8 cellular contexts compared by ENCODE assay signal in the genomic region with DNA sequence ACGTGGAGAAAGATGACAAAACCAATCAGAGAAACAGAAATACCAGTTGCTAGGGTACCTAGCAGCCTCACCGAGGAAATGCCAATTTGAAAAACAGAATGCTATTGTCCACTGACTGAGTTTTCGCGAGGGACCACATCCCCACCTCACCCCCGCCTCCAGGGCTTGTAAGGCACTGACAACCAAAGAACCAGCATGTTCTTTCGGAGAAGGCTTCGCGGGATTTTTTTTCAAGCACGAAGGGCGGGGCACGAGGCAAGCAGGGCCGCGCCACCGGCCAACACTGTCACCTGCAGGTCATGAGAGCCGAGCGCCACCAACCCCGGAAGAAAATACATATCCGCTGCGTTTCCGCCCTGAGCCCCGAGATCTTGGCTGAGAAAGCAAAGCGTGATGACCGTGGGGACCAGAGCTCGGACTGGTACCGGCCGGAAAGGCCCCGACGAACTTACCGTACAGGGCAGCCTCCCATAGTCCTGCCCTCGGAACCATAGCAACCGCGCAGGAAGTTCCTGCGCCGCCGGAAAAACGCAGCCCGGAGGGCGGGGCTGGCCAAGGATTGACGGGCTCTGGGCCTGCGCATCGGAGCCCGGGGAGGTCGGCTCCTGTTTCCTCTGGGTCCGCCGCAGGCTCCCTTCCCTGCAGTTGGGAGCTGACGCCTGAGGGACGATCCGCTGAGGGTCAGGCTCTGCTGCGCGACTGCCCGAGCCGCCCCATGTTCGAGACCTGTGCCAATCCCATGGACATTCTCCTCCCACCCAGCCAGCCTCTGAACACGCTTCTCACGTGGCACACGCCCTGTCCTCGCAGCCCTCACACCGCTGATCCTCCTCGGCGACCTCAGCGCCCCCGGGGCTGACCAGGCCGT. TPM values are rescaled to one million over a fixed set of nuclear protein-coding genes. Genes with fewer than 3 reads are reported as not detected.
A peak's percentile ranks its signal among the peaks of the same experiment; 100 is the strongest.
DNase-seq lines count a peak whose midpoint lies in the region; ATAC-seq and TF ChIP-seq lines count a peak whose summit lies in the region.

No MANE protein-coding gene starts in this region.

- H3K27me3 ChIP-seq in esophagus (ENCODE audit: control insufficient read depth in 1 of 2, insufficient read depth in 2 of 2, low read length in 2 of 2) (no peaks in the 10 kb centered on the region), mucosa of rectum (ENCODE audit: control insufficient read depth in 2 of 2, insufficient read depth in 2 of 2, low read length in 2 of 2) (no peaks in the 10 kb centered on the region)

- 0 to 28% methylated on average over 63 of the region's 63 CpGs for WGBS in esophagus, 2 donors

- H3K9ac ChIP-seq in mucosa of rectum (ENCODE audit: low read depth in 1 of 2, low read length in 2 of 2): peak overlapping the region; percentile 63 to 83

- TF ChIP-seq EP300 in Ishikawa (IDR thresholded peaks at IDR 0.05; ENCODE audit: borderline replicate concordance): no peak

- peak overlapping the region; percentile 43 to 65 for H3K4me3 ChIP-seq in esophagus (ENCODE audit: low read depth in 1 of 2, low read length in 2 of 2)
- peak overlapping the region; percentile 75 to 83 for H3K4me3 ChIP-seq in mucosa of rectum (ENCODE audit: low read length in 2 of 2)

- H3K36me3 ChIP-seq in esophagus (ENCODE audit: control insufficient read depth in 2 of 2, insufficient read depth in 2 of 2, low read length in 1 of 2) (no peaks in the 10 kb centered on the region), mucosa of rectum (ENCODE audit: control insufficient read depth in 2 of 2, insufficient read depth in 2 of 2, low read length in 2 of 2) (no peaks in the 10 kb centered on the region)

- H3K9me3 ChIP-seq in esophagus (ENCODE audit: control insufficient read depth in 2 of 2, insufficient read depth in 1 of 2, low read depth in 1 of 2, low read length in 1 of 2) (no peaks in the 10 kb centered on the region), mucosa of rectum (ENCODE audit: control insufficient read depth in 2 of 2, low read length in 2 of 2) (no peaks in the 10 kb centered on the region)

- ATAC-seq in GM21619 (IDR thresholded peaks at IDR 0.05; ENCODE audit: unreplicated experiment): peak; percentile 91

- peak; percentile 63 for DNase-seq in DMS79 (lab: John Stamatoyannopoulos, UW)
- peak; percentile 97 for DNase-seq in OCI-M1 (lab: John Stamatoyannopoulos, UW)
- peak; percentile 87 for DNase-seq in activated T-cell treated with anti-CD3 and anti-CD28 coated beads, Interleukin-2, amount 50 U/mL, for 1 hour
- peak; percentile 77 to 81 for DNase-seq in stimulated activated CD8-positive, alpha-beta memory T cell treated with anti-CD3 and anti-CD28 coated beads, Interleukin-4, amount 100 ng/mL, for 4 hours (ENCODE audit: low read depth in 2 of 2, low spot score in 1 of 2)

- peak; percentile 21; the same call in 1 of the 2 replicates for TF ChIP-seq RAD21 in Ishikawa (IDR thresholded peaks at IDR 0.05; ENCODE audit: low read depth)

- H3K27ac ChIP-seq in esophagus (ENCODE audit: low read depth in 2 of 2, low read length in 1 of 2): peak overlapping the region; percentile 84 to 93
- H3K27ac ChIP-seq in mucosa of rectum (ENCODE audit: low read depth in 2 of 2, low read length in 2 of 2): peak overlapping the region; percentile 90 to 93

- H3K4me1 ChIP-seq in esophagus (ENCODE audit: control insufficient read depth in 2 of 2, insufficient read depth in 2 of 2, low read length in 1 of 2) (peaks cover 0 to 4% of the 10 kb centered on the region in 2 donors), mucosa of rectum (ENCODE audit: control insufficient read depth in 2 of 2, insufficient read depth in 2 of 2, low read length in 2 of 2) (peaks cover 0 to 2% of the 10 kb centered on the region in 2 donors)

TF ChIP-seq in Ishikawa, 13 proteins besides CTCF, POLR2A, EP300 and RAD21:
- no peak for TF ChIP-seq CEBPB (IDR thresholded peaks at IDR 0.05)
- no peak for TF ChIP-seq EGR1 (IDR thresholded peaks at IDR 0.05)
- TF ChIP-seq, protein P1, sequence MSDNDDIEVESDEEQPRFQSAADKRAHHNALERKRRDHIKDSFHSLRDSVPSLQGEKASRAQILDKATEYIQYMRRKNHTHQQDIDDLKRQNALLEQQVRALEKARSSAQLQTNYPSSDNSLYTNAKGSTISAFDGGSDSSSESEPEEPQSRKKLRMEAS (IDR thresholded peaks at IDR 0.05): peak; percentile 79
- no peak for TF ChIP-seq ZBTB7A (IDR thresholded peaks at IDR 0.05; ENCODE audit: low read depth)
- no peak for TF ChIP-seq TCF12 (IDR thresholded peaks at IDR 0.05; ENCODE audit: low read depth)
- no peak for TF ChIP-seq YY1 (IDR thresholded peaks at IDR 0.05; ENCODE audit: low read depth)
- no peak for TF ChIP-seq NFIC (IDR thresholded peaks at IDR 0.05)
- no peak for TF ChIP-seq TEAD4 (IDR thresholded peaks at IDR 0.05)
- peak; percentile 47 for TF ChIP-seq TAF1 (IDR thresholded peaks at IDR 0.05; ENCODE audit: low read depth)
- 0 out of 2 replicates have a peak, but pooled peaks have one; percentile 14 for TF ChIP-seq CREB1 (IDR thresholded peaks at IDR 0.05; ENCODE audit: low read depth)
- TF ChIP-seq, protein P2, sequence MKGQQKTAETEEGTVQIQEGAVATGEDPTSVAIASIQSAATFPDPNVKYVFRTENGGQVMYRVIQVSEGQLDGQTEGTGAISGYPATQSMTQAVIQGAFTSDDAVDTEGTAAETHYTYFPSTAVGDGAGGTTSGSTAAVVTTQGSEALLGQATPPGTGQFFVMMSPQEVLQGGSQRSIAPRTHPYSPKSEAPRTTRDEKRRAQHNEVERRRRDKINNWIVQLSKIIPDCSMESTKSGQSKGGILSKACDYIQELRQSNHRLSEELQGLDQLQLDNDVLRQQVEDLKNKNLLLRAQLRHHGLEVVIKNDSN (IDR thresholded peaks at IDR 0.05): 0 out of 2 replicates have a peak, but pooled peaks have one; percentile 16

RNA-seq across cellular contexts. Expression of a gene that starts 59.2 kb away (rescaled TPM):
- not detected for polyA plus RNA-seq in esophagus

Comparison
In these comparisons a context has a peak if more than half of its experiments do, and no peak if none do; other contexts are left out.
1. Peak in every context shown above with its lines: DNase-seq, ATAC-seq, H3K4me3 ChIP-seq and H3K27ac ChIP-seq.